In genomic region chr5:140240987-140241706, GRCh38 we compare ENCODE assay signal across 7 cellular contexts.
DNase-seq lines count a peak whose midpoint lies in the region; ATAC-seq, FAIRE-seq and TF ChIP-seq lines count a peak whose summit lies in the region.

No MANE protein-coding gene starts in this region.

- no peak overlapping the region for H2BK12ac ChIP-seq in neuronal stem cell (ENCODE audit: low read length)

- H3K18ac ChIP-seq in neuronal stem cell (ENCODE audit: low read length): no peak overlapping the region

- H3K9ac ChIP-seq in HUES48 (ENCODE audit: low read depth, low read length) (no peak overlapping the region), SK-N-MC (ENCODE audit: insufficient read length) (no peak overlapping the region), neuronal stem cell (ENCODE audit: low read depth, low read length, poor library complexity) (no peak overlapping the region)

- no peaks in the 10 kb centered on the region for H3K27me3 ChIP-seq in HUES48 (ENCODE audit: control insufficient read depth, insufficient read depth, low read length)
- H3K27me3 ChIP-seq in neuronal stem cell (ENCODE audit: control insufficient read depth in 3 of 3, insufficient read depth in 3 of 3, low read depth in 1 of 3, low read length in 3 of 3): no peaks in the 10 kb centered on the region

- H4K91ac ChIP-seq in neuronal stem cell (ENCODE audit: low read depth, low read length, poor library complexity): no peak overlapping the region

- DNase-seq in SK-N-MC (ENCODE audit: low read depth, low spot score) (peak; percentile 3), fibroblast of villous mesenchyme (ENCODE audit: low read depth) (peak; percentile 91), neuronal stem cell (ENCODE audit: low spot score) (peak; percentile 66), GM12892 (ENCODE audit: insufficient read length) (no peak), T-helper 9 cell (no peak)

- no peak overlapping the region for H3K23ac ChIP-seq in neuronal stem cell (ENCODE audit: low read depth, low read length, poor library complexity)

- no peak overlapping the region for H3K4ac ChIP-seq in neuronal stem cell (ENCODE audit: low read length)

- H3K79me1 ChIP-seq in neuronal stem cell (ENCODE audit: low read depth, low read length): no peaks in the 10 kb centered on the region

- no peak overlapping the region for H2AFZ ChIP-seq in neuronal stem cell (ENCODE audit: low read length)

- H2BK5ac ChIP-seq in neuronal stem cell (ENCODE audit: low read length): no peak overlapping the region

- H2BK15ac ChIP-seq in neuronal stem cell (ENCODE audit: low read length): no peak overlapping the region

- H3K4me3 ChIP-seq in HUES48 (ENCODE audit: low read depth, low read length) (no peak overlapping the region), SK-N-MC (peak overlapping the region; percentile 31; the same call in 1 of the 2 replicates), fibroblast of villous mesenchyme (ENCODE audit: low read depth, low read length) (no peak overlapping the region), neuronal stem cell (ENCODE audit: low read length in 2 of 2) (no peak overlapping the region)

- H3K27ac ChIP-seq in HUES48 (ENCODE audit: low read depth, low read length): peak overlapping the region; percentile 56
- no peak overlapping the region; the same call in 1 of the 2 replicates for H3K27ac ChIP-seq in SK-N-MC
- H3K27ac ChIP-seq in neuronal stem cell (replicated peaks; ENCODE audit: low read length): peak overlapping the region; percentile 45

- no peak overlapping the region for H2AK5ac ChIP-seq in neuronal stem cell (ENCODE audit: low read depth, low read length)

- no peak for FAIRE-seq in GM12892 (lab: Jason Lieb, UNC)

- no peak for TF ChIP-seq POLR2A in GM12892 (IDR thresholded peaks at IDR 0.05; ENCODE audit: low read depth, low read length)

- no CpG with 5 or more reads among the region's 9 CpGs for WGBS in neuronal stem cell (ENCODE audit: extremely low coverage in 2 of 2, insufficient read length in 2 of 2, insufficient replicate concordance in 1 of 2), 2 donors

- no peak overlapping the region for H3K4me2 ChIP-seq in neuronal stem cell (ENCODE audit: insufficient read depth, low read length, poor library complexity, severe bottlenecking)

- H3K36me3 ChIP-seq in HUES48 (ENCODE audit: control insufficient read depth, insufficient read depth, low read length) (peaks cover 14% of the 10 kb centered on the region), SK-N-MC (ENCODE audit: insufficient read depth, low read length) (peaks cover 22% of the 10 kb centered on the region), neuronal stem cell (replicated peaks in 1 of 2; ENCODE audit: control insufficient read depth in 2 of 2, insufficient read depth in 2 of 2, low read length in 2 of 2) (peaks cover 10 to 22% of the 10 kb centered on the region in 2 donors)

- no peaks in the 10 kb centered on the region for H3K9me3 ChIP-seq in HUES48 (ENCODE audit: control insufficient read depth, insufficient read depth, low read length)
- H3K9me3 ChIP-seq in SK-N-MC (ENCODE audit: low read depth, low read length): no peaks in the 10 kb centered on the region
- no peaks in the 10 kb centered on the region for H3K9me3 ChIP-seq in neuronal stem cell (replicated peaks in 1 of 2; ENCODE audit: control insufficient read depth in 2 of 2, insufficient read depth in 1 of 2, low read depth in 1 of 2, low read length in 2 of 2)

- ATAC-seq in HG02588 (IDR thresholded peaks at IDR 0.05; ENCODE audit: unreplicated experiment): no peak

- no peak overlapping the region for H3K14ac ChIP-seq in neuronal stem cell (ENCODE audit: low read length)

- H4K8ac ChIP-seq in neuronal stem cell (ENCODE audit: low read depth, low read length): no peak overlapping the region

- TF ChIP-seq CTCF in fibroblast of villous mesenchyme (IDR thresholded peaks at IDR 0.05; ENCODE audit: insufficient read depth, low read depth, low read length): no peak

- no peak overlapping the region for H2BK120ac ChIP-seq in neuronal stem cell (ENCODE audit: low read depth, low read length)

- H3K4me1 ChIP-seq in HUES48 (ENCODE audit: control insufficient read depth, insufficient read depth, low read length) (peaks cover 24% of the 10 kb centered on the region), neuronal stem cell (ENCODE audit: control insufficient read depth in 2 of 2, insufficient read depth in 1 of 2, low read depth in 1 of 2, low read length in 2 of 2) (peaks cover 14 to 18% of the 10 kb centered on the region in 2 donors)

Comparison
In these comparisons a context has a peak if more than half of its experiments do, and no peak if none do; other contexts are left out.
1. DNase-seq: peak in SK-N-MC (single experiment), fibroblast of villous mesenchyme (single experiment) and neuronal stem cell (single experiment); none in GM12892 (single experiment) and T-helper 9 cell (single experiment).